26 cellular contexts compared by ENCODE assay signal in genomic region chr10:60799971-60800370, GRCh38. TPM values are rescaled to one million over a fixed set of nuclear protein-coding genes. Genes with fewer than 3 reads are reported as not detected.
DNase-seq lines count a peak whose midpoint lies in the region; ATAC-seq, FAIRE-seq and TF ChIP-seq lines count a peak whose summit lies in the region.
"Had no signal": no experiment of that assay in that cellular context is flagged by ENCODE, and none has a peak within 500 bp of the region (broad histone marks: within the 10 kb centered on the region; RNA-seq: fewer than 3 reads in every experiment).

No MANE protein-coding gene starts in this region.

- TF ChIP-seq CTCF in GM23338 (conservative IDR thresholded peaks at IDR 0.05; ENCODE audit: low read depth in 2 of 2): no peak
- TF ChIP-seq CTCF in smooth muscle cell (IDR thresholded peaks at IDR 0.05; ENCODE audit: borderline replicate concordance, insufficient read depth, poor library complexity, severe bottlenecking): no peak
- no peak for TF ChIP-seq CTCF in D721Med (IDR thresholded peaks at IDR 0.05; ENCODE audit: insufficient read depth, missing control alignments)

- H3K36me3 ChIP-seq in GM23338 (ENCODE audit: insufficient read depth): peaks cover 11% of the 10 kb centered on the region
- peaks cover 27% of the 10 kb centered on the region for H3K36me3 ChIP-seq in HUES48 (ENCODE audit: control insufficient read depth, insufficient read depth, low read length)
- no peaks in the 10 kb centered on the region for H3K36me3 ChIP-seq in smooth muscle cell (ENCODE audit: low read depth)

- H3K9me2 ChIP-seq in GM23338 (ENCODE audit: insufficient read depth): no peaks in the 10 kb centered on the region

- peaks cover 14% of the 10 kb centered on the region for H3K36me3 Mint-ChIP-seq in GM23338 (ENCODE audit: low read depth)
- H3K36me3 Mint-ChIP-seq: CD8-positive, alpha-beta T cell had no signal

- 0 out of 2 replicates have a peak, but pooled peaks cover 4% of the 10 kb centered on the region for H3K4me1 ChIP-seq in GM23338 (ENCODE audit: insufficient read depth)
- no peaks in the 10 kb centered on the region for H3K4me1 ChIP-seq in HUES48 (ENCODE audit: control insufficient read depth, insufficient read depth, low read length)
- H3K4me1 ChIP-seq in smooth muscle cell (ENCODE audit: low read depth): peaks cover 8% of the 10 kb centered on the region

- no peak for DNase-seq in GM23338 (ENCODE audit: low spot score)
- no peak for DNase-seq in smooth muscle cell (lab: John Stamatoyannopoulos, UW; ENCODE audit: unreplicated experiment)
- DNase-seq in D721Med (ENCODE audit: insufficient read length, low spot score): no peak
- DNase-seq in NCI-H446 treated with DMSO at 0.1 percent for 48 hours (lab: John Stamatoyannopoulos, UW): no peak
- DNase-seq: AML-193; Caco-2; Calu3; CD4-positive, alpha-beta T cell; CD8-positive, alpha-beta T cell; DMS 273 treated with DMSO at 0.1 percent for 48 hours; DMS153; DMS53; DMS79; DND-41; EL; GDM1 had no signal

- H3K9ac ChIP-seq in HUES48 (ENCODE audit: low read depth, low read length) (no peak overlapping the region), smooth muscle cell (ENCODE audit: low read depth) (no peak overlapping the region)
- H3K9ac ChIP-seq: BLaER1 treated with 17β-estradiol and CSF1 and Interleukin-3, amounts not matched to agents 10 nM and 100 nM had no signal

- H2AFZ ChIP-seq in GM23338 (no peak overlapping the region), smooth muscle cell (ENCODE audit: low read depth) (peak overlapping the region; percentile 47)

- H3K9me3 Mint-ChIP-seq in GM23338: no peaks in the 10 kb centered on the region
- H3K9me3 Mint-ChIP-seq: CD4-positive, alpha-beta T cell; CD8-positive, alpha-beta T cell had no signal

- peaks cover 2% of the 10 kb centered on the region for H3K79me2 ChIP-seq in GM23338 (replicated peaks; ENCODE audit: insufficient read depth)
- no peaks in the 10 kb centered on the region for H3K79me2 ChIP-seq in smooth muscle cell (ENCODE audit: low read depth)

- no peak for ATAC-seq in GM23338
- ATAC-seq: A549; CD8-positive, alpha-beta T cell; GM12878 had no signal

- no peak for FAIRE-seq in D721Med (lab: Jason Lieb, UNC)
- FAIRE-seq: A549, GM12878, GM12892, GM18507, GM19239 had no signal

- no peak overlapping the region for H3K27ac Mint-ChIP-seq in GM23338
- H3K27ac Mint-ChIP-seq: B cell; CD4-positive, alpha-beta T cell; CD8-positive, alpha-beta T cell had no signal

- no peaks in the 10 kb centered on the region for H3K27me3 ChIP-seq in GM23338 (ENCODE audit: insufficient read depth)
- no peaks in the 10 kb centered on the region for H3K27me3 ChIP-seq in HUES48 (ENCODE audit: control insufficient read depth, insufficient read depth, low read length)
- no peaks in the 10 kb centered on the region for H3K27me3 ChIP-seq in smooth muscle cell (ENCODE audit: low read depth)
- H3K27me3 ChIP-seq: BLaER1 treated with 17β-estradiol and CSF1 and Interleukin-3, amounts not matched to agents 10 nM and 100 nM had no signal

- no peak overlapping the region for H3K4me2 ChIP-seq in GM23338
- H3K4me2 ChIP-seq in smooth muscle cell: no peak overlapping the region
- H3K4me2 ChIP-seq: A549 had no signal

- 0 out of 2 replicates have a peak overlapping the region, but pooled peaks have one; percentile 0 for H3K27ac ChIP-seq in GM23338 (ENCODE audit: low read depth)
- peak overlapping the region; percentile 33 for H3K27ac ChIP-seq in HUES48 (ENCODE audit: low read depth, low read length)
- no peak overlapping the region for H3K27ac ChIP-seq in smooth muscle cell (ENCODE audit: low read depth)
- H3K27ac ChIP-seq: 22Rv1; A549; BLaER1 treated with 17β-estradiol and CSF1 and Interleukin-3, amounts not matched to agents 10 nM and 100 nM; C4-2B had no signal

- H3K27me3 Mint-ChIP-seq in GM23338 (ENCODE audit: insufficient read depth, low read depth, poor library complexity): no peaks in the 10 kb centered on the region
- H3K27me3 Mint-ChIP-seq: B cell; CD4-positive, alpha-beta T cell had no signal

- H3K4me1 Mint-ChIP-seq in GM23338: peaks cover 5% of the 10 kb centered on the region; the same call in 2 of the 3 replicates
- H3K4me1 Mint-ChIP-seq: B cell had no signal

- no peak overlapping the region for H3K4me3 Mint-ChIP-seq in GM23338
- H3K4me3 Mint-ChIP-seq: B cell; CD4-positive, alpha-beta T cell; CD8-positive, alpha-beta T cell had no signal

- H3F3A ChIP-seq in GM23338 (replicated peaks; ENCODE audit: low read depth) (no peaks in the 10 kb centered on the region), smooth muscle cell (ENCODE audit: low read depth) (peaks cover 9% of the 10 kb centered on the region)

- H4K20me1 ChIP-seq in GM23338 (replicated peaks; ENCODE audit: insufficient read depth) (no peaks in the 10 kb centered on the region), smooth muscle cell (ENCODE audit: low read depth) (no peaks in the 10 kb centered on the region)

- H3K9me3 ChIP-seq in HUES48 (ENCODE audit: control insufficient read depth, insufficient read depth, low read length): no peaks in the 10 kb centered on the region
- no peaks in the 10 kb centered on the region for H3K9me3 ChIP-seq in smooth muscle cell (replicated peaks; ENCODE audit: low read depth)
- H3K9me3 ChIP-seq: A549; BLaER1 treated with 17β-estradiol and CSF1 and Interleukin-3, amounts not matched to agents 10 nM and 100 nM; Caco-2 had no signal

- WGBS in smooth muscle cell (ENCODE audit: low lambda C conversion rate): 93% methylated on average over 1 of the region's 1 CpG

- H3K4me3 ChIP-seq in GM23338 (no peak overlapping the region), HUES48 (ENCODE audit: low read depth, low read length) (no peak overlapping the region), smooth muscle cell (no peak overlapping the region)
- H3K4me3 ChIP-seq: A549; BLaER1 treated with 17β-estradiol and CSF1 and Interleukin-3, amounts not matched to agents 10 nM and 100 nM; GM12878 had no signal

TF ChIP-seq in GM23338, 12 proteins besides CTCF, POLR2A, EP300 and RAD21:
- no peak for TF ChIP-seq POLR2AphosphoS5 (IDR thresholded peaks at IDR 0.05; ENCODE audit: low read depth)
- TF ChIP-seq, protein P1, sequence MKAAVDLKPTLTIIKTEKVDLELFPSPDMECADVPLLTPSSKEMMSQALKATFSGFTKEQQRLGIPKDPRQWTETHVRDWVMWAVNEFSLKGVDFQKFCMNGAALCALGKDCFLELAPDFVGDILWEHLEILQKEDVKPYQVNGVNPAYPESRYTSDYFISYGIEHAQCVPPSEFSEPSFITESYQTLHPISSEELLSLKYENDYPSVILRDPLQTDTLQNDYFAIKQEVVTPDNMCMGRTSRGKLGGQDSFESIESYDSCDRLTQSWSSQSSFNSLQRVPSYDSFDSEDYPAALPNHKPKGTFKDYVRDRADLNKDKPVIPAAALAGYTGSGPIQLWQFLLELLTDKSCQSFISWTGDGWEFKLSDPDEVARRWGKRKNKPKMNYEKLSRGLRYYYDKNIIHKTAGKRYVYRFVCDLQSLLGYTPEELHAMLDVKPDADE (IDR thresholded peaks at IDR 0.05): no peak
- no peak for TF ChIP-seq NANOG (IDR thresholded peaks at IDR 0.05; ENCODE audit: borderline replicate concordance)
- TF ChIP-seq, protein P2, sequence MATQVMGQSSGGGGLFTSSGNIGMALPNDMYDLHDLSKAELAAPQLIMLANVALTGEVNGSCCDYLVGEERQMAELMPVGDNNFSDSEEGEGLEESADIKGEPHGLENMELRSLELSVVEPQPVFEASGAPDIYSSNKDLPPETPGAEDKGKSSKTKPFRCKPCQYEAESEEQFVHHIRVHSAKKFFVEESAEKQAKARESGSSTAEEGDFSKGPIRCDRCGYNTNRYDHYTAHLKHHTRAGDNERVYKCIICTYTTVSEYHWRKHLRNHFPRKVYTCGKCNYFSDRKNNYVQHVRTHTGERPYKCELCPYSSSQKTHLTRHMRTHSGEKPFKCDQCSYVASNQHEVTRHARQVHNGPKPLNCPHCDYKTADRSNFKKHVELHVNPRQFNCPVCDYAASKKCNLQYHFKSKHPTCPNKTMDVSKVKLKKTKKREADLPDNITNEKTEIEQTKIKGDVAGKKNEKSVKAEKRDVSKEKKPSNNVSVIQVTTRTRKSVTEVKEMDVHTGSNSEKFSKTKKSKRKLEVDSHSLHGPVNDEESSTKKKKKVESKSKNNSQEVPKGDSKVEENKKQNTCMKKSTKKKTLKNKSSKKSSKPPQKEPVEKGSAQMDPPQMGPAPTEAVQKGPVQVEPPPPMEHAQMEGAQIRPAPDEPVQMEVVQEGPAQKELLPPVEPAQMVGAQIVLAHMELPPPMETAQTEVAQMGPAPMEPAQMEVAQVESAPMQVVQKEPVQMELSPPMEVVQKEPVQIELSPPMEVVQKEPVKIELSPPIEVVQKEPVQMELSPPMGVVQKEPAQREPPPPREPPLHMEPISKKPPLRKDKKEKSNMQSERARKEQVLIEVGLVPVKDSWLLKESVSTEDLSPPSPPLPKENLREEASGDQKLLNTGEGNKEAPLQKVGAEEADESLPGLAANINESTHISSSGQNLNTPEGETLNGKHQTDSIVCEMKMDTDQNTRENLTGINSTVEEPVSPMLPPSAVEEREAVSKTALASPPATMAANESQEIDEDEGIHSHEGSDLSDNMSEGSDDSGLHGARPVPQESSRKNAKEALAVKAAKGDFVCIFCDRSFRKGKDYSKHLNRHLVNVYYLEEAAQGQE (IDR thresholded peaks at IDR 0.05; ENCODE audit: unreplicated experiment): no peak
- TF ChIP-seq JUNB (IDR thresholded peaks at IDR 0.05; ENCODE audit: unreplicated experiment): no peak
- no peak for TF ChIP-seq EZH2phosphoT487 (IDR thresholded peaks at IDR 0.05; ENCODE audit: unreplicated experiment)
TF ChIP-seq in GM23338: peak in this region for 0.

RNA-seq across cellular contexts. Expression of gene CDK1, which starts 21.7 kb away (rescaled TPM):
- 166 and 168 TPM in 2 replicates for total RNA-seq in GM23338 (2014; rRNA removed; shearing (Covaris generic))
- polyA plus RNA-seq in GM23338 (2016; fragmentation: Nextera tagmentation; extraction: Ambion mirVana): 148 and 165 TPM in 2 replicates
- 55.3 and 56.5 TPM in 2 replicates for total RNA-seq in smooth muscle cell
- 44.0 and 46.6 TPM in 2 replicates for polyA plus RNA-seq in smooth muscle cell
